Comparison of ENCODE assay signal across 1 cellular context in genomic region chr3:27752926-27753325, GRCh38.
TF ChIP-seq lines count a peak whose summit lies in the region.

No MANE protein-coding gene starts in this region.

TF ChIP-seq in WTC11, 78 proteins besides CTCF, POLR2A, EP300 and RAD21 (continued from another document):
- TF ChIP-seq ZNF425 (CRISPR knock-in tag; conservative IDR thresholded peaks at IDR 0.05) (no peak), RELA (CRISPR knock-in tag; IDR thresholded peaks at IDR 0.05; ENCODE audit: borderline replicate concordance) (no peak), HMGXB4 (CRISPR knock-in tag; IDR thresholded peaks at IDR 0.05) (no peak), ATF1 (CRISPR knock-in tag; IDR thresholded peaks at IDR 0.05) (no peak), ZNF263 (CRISPR knock-in tag; IDR thresholded peaks at IDR 0.05; ENCODE audit: low read depth) (no peak), ZBTB21 (CRISPR knock-in tag; IDR thresholded peaks at IDR 0.05; ENCODE audit: borderline replicate concordance) (no peak)
TF ChIP-seq in WTC11: peak in this region for 0.
